In the genomic region with DNA sequence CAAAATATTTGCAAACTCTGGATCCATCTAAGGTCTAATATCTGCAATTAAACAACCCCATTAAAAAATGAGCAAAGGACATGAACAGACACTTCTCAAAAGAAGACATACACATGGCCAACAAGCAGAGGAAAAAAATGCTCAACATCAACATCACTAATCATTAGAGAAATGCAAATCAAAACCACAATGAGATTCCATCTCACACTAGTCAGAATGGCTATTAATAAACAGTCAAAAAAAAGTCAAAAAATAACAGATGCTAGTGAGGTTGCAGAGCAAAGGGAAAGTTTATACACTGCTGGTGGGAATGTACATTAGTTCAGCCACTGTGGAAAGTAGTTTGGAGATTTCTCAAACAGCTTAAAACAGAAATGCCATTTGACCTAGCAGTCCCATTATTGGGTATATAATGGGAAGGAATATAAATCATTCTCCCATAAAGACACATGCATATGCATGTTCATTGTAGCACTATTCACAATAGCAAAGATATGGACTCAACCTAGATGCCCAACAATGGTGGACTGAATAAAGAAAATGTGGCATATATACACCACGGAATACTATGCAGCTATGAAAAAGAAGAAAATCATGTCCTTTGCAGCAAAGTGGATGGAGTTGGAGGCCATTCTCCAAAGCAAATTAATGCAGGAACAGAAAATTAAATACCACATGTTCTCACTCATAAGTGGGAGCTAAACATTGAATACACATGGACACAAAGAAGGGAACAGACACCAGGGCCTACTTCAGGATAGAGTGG, we compare ENCODE assay signal across 1 cellular context.
TF ChIP-seq lines count a peak whose summit lies in the region.

No MANE protein-coding gene starts in this region.

TF ChIP-seq in HCT116, 20 proteins besides CTCF, POLR2A, EP300 and RAD21 (continued from another document):
- TF ChIP-seq, protein P1, sequence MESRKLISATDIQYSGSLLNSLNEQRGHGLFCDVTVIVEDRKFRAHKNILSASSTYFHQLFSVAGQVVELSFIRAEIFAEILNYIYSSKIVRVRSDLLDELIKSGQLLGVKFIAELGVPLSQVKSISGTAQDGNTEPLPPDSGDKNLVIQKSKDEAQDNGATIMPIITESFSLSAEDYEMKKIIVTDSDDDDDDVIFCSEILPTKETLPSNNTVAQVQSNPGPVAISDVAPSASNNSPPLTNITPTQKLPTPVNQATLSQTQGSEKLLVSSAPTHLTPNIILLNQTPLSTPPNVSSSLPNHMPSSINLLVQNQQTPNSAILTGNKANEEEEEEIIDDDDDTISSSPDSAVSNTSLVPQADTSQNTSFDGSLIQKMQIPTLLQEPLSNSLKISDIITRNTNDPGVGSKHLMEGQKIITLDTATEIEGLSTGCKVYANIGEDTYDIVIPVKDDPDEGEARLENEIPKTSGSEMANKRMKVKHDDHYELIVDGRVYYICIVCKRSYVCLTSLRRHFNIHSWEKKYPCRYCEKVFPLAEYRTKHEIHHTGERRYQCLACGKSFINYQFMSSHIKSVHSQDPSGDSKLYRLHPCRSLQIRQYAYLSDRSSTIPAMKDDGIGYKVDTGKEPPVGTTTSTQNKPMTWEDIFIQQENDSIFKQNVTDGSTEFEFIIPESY (IDR thresholded peaks at IDR 0.05; ENCODE audit: extremely low read depth, insufficient replicate concordance, low read length): no peak
- TF ChIP-seq CEBPB (IDR thresholded peaks at IDR 0.05; ENCODE audit: low read depth): no peak
- no peak for TF ChIP-seq SIN3A (IDR thresholded peaks at IDR 0.05; ENCODE audit: low read depth)
- no peak for TF ChIP-seq EZH2phosphoT487 (IDR thresholded peaks at IDR 0.05; ENCODE audit: borderline replicate concordance)
- no peak for TF ChIP-seq ZNF274 (IDR thresholded peaks at IDR 0.05; ENCODE audit: low read depth, low read length)
- TF ChIP-seq ZFX (IDR thresholded peaks at IDR 0.05): no peak
- TF ChIP-seq EGR1 (IDR thresholded peaks at IDR 0.05; ENCODE audit: low read depth): no peak
- TF ChIP-seq SP1 (IDR thresholded peaks at IDR 0.05; ENCODE audit: low read depth): no peak
- no peak for TF ChIP-seq FOSL1 (IDR thresholded peaks at IDR 0.05; ENCODE audit: low read depth)
- TF ChIP-seq, protein P2, sequence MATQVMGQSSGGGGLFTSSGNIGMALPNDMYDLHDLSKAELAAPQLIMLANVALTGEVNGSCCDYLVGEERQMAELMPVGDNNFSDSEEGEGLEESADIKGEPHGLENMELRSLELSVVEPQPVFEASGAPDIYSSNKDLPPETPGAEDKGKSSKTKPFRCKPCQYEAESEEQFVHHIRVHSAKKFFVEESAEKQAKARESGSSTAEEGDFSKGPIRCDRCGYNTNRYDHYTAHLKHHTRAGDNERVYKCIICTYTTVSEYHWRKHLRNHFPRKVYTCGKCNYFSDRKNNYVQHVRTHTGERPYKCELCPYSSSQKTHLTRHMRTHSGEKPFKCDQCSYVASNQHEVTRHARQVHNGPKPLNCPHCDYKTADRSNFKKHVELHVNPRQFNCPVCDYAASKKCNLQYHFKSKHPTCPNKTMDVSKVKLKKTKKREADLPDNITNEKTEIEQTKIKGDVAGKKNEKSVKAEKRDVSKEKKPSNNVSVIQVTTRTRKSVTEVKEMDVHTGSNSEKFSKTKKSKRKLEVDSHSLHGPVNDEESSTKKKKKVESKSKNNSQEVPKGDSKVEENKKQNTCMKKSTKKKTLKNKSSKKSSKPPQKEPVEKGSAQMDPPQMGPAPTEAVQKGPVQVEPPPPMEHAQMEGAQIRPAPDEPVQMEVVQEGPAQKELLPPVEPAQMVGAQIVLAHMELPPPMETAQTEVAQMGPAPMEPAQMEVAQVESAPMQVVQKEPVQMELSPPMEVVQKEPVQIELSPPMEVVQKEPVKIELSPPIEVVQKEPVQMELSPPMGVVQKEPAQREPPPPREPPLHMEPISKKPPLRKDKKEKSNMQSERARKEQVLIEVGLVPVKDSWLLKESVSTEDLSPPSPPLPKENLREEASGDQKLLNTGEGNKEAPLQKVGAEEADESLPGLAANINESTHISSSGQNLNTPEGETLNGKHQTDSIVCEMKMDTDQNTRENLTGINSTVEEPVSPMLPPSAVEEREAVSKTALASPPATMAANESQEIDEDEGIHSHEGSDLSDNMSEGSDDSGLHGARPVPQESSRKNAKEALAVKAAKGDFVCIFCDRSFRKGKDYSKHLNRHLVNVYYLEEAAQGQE (IDR thresholded peaks at IDR 0.05; ENCODE audit: low read depth): no peak
- no peak for TF ChIP-seq TCF7L2 (IDR thresholded peaks at IDR 0.05; ENCODE audit: borderline replicate concordance, extremely low read depth, insufficient read depth, insufficient read length)
- TF ChIP-seq, protein P3, sequence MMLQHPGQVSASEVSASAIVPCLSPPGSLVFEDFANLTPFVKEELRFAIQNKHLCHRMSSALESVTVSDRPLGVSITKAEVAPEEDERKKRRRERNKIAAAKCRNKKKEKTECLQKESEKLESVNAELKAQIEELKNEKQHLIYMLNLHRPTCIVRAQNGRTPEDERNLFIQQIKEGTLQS (IDR thresholded peaks at IDR 0.05): no peak
- TF ChIP-seq CBX3 (IDR thresholded peaks at IDR 0.05; ENCODE audit: low read depth): no peak
- no peak for TF ChIP-seq JUND (IDR thresholded peaks at IDR 0.05)
